Comparison of ENCODE assay signal across 31 cellular contexts in the genomic region with DNA sequence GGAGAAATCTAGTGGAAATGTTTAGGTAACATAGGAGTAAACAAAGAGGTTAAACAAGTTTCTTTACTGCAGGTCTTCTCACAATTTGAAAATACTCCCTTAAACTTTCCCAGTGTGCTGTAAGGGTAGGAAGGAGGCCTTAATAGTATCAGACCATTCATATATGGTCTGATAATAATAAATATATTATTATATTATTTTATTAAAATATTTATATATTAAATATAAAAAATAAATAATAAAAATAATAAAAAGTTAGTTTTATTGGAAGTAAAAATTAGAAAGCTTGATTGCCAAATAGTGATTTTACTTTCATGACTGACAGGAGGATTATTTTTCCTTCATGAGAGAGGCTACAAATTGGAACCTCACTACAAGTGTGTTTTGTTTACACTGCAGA. TPM values are rescaled to one million over a fixed set of nuclear protein-coding genes. Genes with fewer than 3 reads are reported as not detected.
"Had no signal": no experiment of that assay in that cellular context is flagged by ENCODE, and none has a peak within 500 bp of the region (broad histone marks: within the 10 kb centered on the region; RNA-seq: fewer than 3 reads in every experiment).

No MANE protein-coding gene starts in this region.

- H3K9me3 ChIP-seq: body of pancreas, colonic mucosa, esophagus squamous epithelium, gastroesophageal sphincter had no signal

- H3K4me1 ChIP-seq: colonic mucosa, esophagus squamous epithelium, gastroesophageal sphincter had no signal

- H3K36me3 ChIP-seq: colonic mucosa, esophagus squamous epithelium, gastroesophageal sphincter had no signal

- H3K27ac ChIP-seq: body of pancreas, colonic mucosa, epithelial cell of prostate, esophagus squamous epithelium, gastroesophageal sphincter had no signal

- H3K4me3 ChIP-seq: body of pancreas, colonic mucosa, esophagus squamous epithelium, gastroesophageal sphincter had no signal

- H3K36me3 Mint-ChIP-seq: activated naive CD8-positive, alpha-beta T cell; T-cell had no signal

- ATAC-seq: activated CD8-positive, alpha-beta T cell treated with anti-CD3 and anti-CD28 coated beads for 36 hours; activated T-cell treated with anti-CD3 and anti-CD28 coated beads, Interleukin-2, amount 50 U/mL, for 4 hours; activated T-helper 17 cell treated with anti-CD3 and anti-CD28 coated beads, Interleukin-2, amount 50 U/mL, for 72 hours; body of pancreas; gastroesophageal sphincter; T-cell had no signal

- FAIRE-seq: endometrium, endothelial cell of umbilical vein had no signal

- H3K27me3 ChIP-seq: body of pancreas, colonic mucosa, esophagus squamous epithelium, gastroesophageal sphincter had no signal

- H3K27me3 Mint-ChIP-seq: activated CD8-positive, alpha-beta T cell treated with anti-CD3 and anti-CD28 coated beads for 36 hours; activated naive CD8-positive, alpha-beta T cell; activated T-helper 17 cell treated with anti-CD3 and anti-CD28 coated beads, Interleukin-2, amount 50 U/mL, for 72 hours; T-cell had no signal

- H3K4me3 Mint-ChIP-seq: activated CD8-positive, alpha-beta T cell treated with anti-CD3 and anti-CD28 coated beads for 36 hours; activated naive CD8-positive, alpha-beta T cell; activated T-cell treated with anti-CD3 and anti-CD28 coated beads, Interleukin-2, amount 50 U/mL, for 4 hours; activated T-helper 17 cell treated with anti-CD3 and anti-CD28 coated beads, Interleukin-2, amount 50 U/mL, for 72 hours; T-cell; T-helper 1 cell treated with Interleukin-12 subunit alpha and Interleukin-12 subunit beta and Interleukin-4 antibody, amounts not matched to agents 30 μg/mL and 1 μg/mL, for 36 hours; T-helper 2 cell treated with Interferon-gamma antibody and Interleukin-4, amounts not matched to agents 5 μg/mL and 100 μg/mL, for 36 hours had no signal

- DNase-seq: activated CD4-positive, alpha-beta T cell treated with anti-CD3 and anti-CD28 coated beads for 1 hour; activated CD4-positive, alpha-beta T cell treated with anti-CD3 and anti-CD28 coated beads for 4 hours; activated CD4-positive, alpha-beta T cell treated with anti-CD3 and anti-CD28 coated beads, Interleukin-2, amount 50 U/mL, for 1 hour; activated CD4-positive, alpha-beta T cell treated with anti-CD3 and anti-CD28 coated beads, Interleukin-2, amount 50 U/mL, for 48 hours; activated CD8-positive, alpha-beta memory T cell treated with anti-CD3 and anti-CD28 coated beads for 24 hours; activated CD8-positive, alpha-beta T cell treated with anti-CD3 and anti-CD28 coated beads for 36 hours; activated effector memory CD4-positive, alpha-beta T cell treated with Interleukin-2 at 50 U/mL for 16 hours; activated gamma-delta T cell treated with Interleukin-2 at 50 U/mL for 16 hours; activated naive CD4-positive, alpha-beta T cell treated with anti-CD3 and anti-CD28 coated beads, Interleukin-2, amount 50 U/mL, for 16 hours; activated naive CD4-positive, alpha-beta T cell treated with Interleukin-2 at 50 U/mL for 16 hours; activated T-cell treated with anti-CD3 and anti-CD28 coated beads, Interleukin-2, amount 50 U/mL, for 4 hours; amygdala; aorta; body of pancreas; caudate nucleus; colonic mucosa; effector CD8-positive, alpha-beta T cell; esophagus squamous epithelium; foreskin melanocyte; head of caudate nucleus; SW 1271; T-cell; T1000 had no signal

- H3K4me1 Mint-ChIP-seq: activated T-helper 17 cell treated with anti-CD3 and anti-CD28 coated beads, Interleukin-2, amount 50 U/mL, for 72 hours; T-cell had no signal

- H3K27ac Mint-ChIP-seq: activated CD8-positive, alpha-beta T cell treated with anti-CD3 and anti-CD28 coated beads for 36 hours; activated naive CD8-positive, alpha-beta T cell; activated T-helper 17 cell treated with anti-CD3 and anti-CD28 coated beads, Interleukin-2, amount 50 U/mL, for 72 hours; T-cell; T-helper 1 cell treated with Interleukin-12 subunit alpha and Interleukin-12 subunit beta and Interleukin-4 antibody, amounts not matched to agents 30 μg/mL and 1 μg/mL, for 36 hours; T-helper 2 cell treated with Interferon-gamma antibody and Interleukin-4, amounts not matched to agents 5 μg/mL and 100 μg/mL, for 36 hours had no signal

- H3K9me3 Mint-ChIP-seq: activated CD8-positive, alpha-beta T cell treated with anti-CD3 and anti-CD28 coated beads for 36 hours; activated T-cell treated with anti-CD3 and anti-CD28 coated beads, Interleukin-2, amount 50 U/mL, for 4 hours; activated T-helper 17 cell treated with anti-CD3 and anti-CD28 coated beads, Interleukin-2, amount 50 U/mL, for 72 hours; T-cell; T-helper 1 cell treated with Interleukin-12 subunit alpha and Interleukin-12 subunit beta and Interleukin-4 antibody, amounts not matched to agents 30 μg/mL and 1 μg/mL, for 36 hours; T-helper 2 cell treated with Interferon-gamma antibody and Interleukin-4, amounts not matched to agents 5 μg/mL and 100 μg/mL, for 36 hours had no signal

RNA-seq across cellular contexts. Expression of gene NOSTRIN, which starts 7.1 kb away (rescaled TPM):
- total RNA-seq: activated CD8-positive, alpha-beta T cell treated with anti-CD3 and anti-CD28 coated beads for 36 hours had no signal
